Comparison of ENCODE assay signal across 18 cellular contexts in the genomic region with DNA sequence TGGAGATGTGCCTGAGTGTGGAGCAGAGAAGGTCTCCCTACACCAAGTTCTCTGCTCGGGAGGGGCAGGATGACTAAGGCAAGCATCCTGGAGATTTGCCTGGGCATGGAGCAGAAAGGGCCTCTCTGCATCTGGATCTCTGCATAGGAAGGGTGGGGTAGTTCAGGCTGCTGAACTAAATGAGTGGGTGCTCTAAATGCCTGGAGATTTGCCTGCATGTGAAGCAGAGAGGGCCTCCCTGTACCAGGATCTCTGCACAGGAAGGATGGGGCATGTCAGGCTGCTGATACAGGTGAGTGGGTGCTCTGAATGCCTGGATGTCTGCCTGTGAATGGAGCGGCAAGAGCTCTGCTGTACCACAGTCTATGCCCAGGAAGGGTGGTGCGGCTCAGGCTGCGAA.
A peak's percentile ranks its signal among the peaks of the same experiment; 100 is the strongest.
DNase-seq lines count a peak whose midpoint lies in the region; ATAC-seq and TF ChIP-seq lines count a peak whose summit lies in the region.
"Had no signal": no experiment of that assay in that cellular context is flagged by ENCODE, and none has a peak within 500 bp of the region (broad histone marks: within the 10 kb centered on the region; RNA-seq: fewer than 3 reads in every experiment).

No MANE protein-coding gene starts in this region.

- H2AK9ac ChIP-seq in IMR-90 (replicated peaks; ENCODE audit: low read depth, low read length, poor library complexity), result peak overlapping the region; percentile 86

- peak overlapping the region; percentile 91 for H3K14ac ChIP-seq in IMR-90 (replicated peaks; ENCODE audit: low read depth, low read length)

- H3K36me3 ChIP-seq in IMR-90 (ENCODE audit: control insufficient read depth, insufficient read depth, low read length) (no peaks in the 10 kb centered on the region), mammary epithelial cell (ENCODE audit: insufficient read depth, low read length) (no peaks in the 10 kb centered on the region), left ventricle myocardium inferior (no peaks in the 10 kb centered on the region)
- H3K36me3 ChIP-seq: adrenal gland, uterus had no signal

- WGBS in IMR-90 (ENCODE audit: extremely low coverage in 2 of 2, insufficient read length in 1 of 2), 2 experiments, result no CpG with 5 or more reads among the region's 4 CpGs
- 30% methylated on average over 2 of the region's 4 CpGs for WGBS in mammary epithelial cell (ENCODE audit: low coverage, missing lambda C conversion rate)

- in situ Hi-C loops in IMR-90 (cut with MboI; ENCODE audit: low sequenced_read_pairs), result no loop called here
- in situ Hi-C loops in mammary epithelial cell (cut with MboI; ENCODE audit: low sequenced_read_pairs in 2 of 2), result no loop called here

- H3K27me3 Mint-ChIP-seq in activated T-helper 2 cell treated with anti-CD3 and anti-CD28 coated beads, Interferon-gamma antibody, Interleukin-2, Interleukin-4, amounts not matched to agents 10 μg/mL and 5 μg/mL and 100 μg/mL, durations not matched to agents 14 hours and 24 hours and 36 hours (ENCODE audit: low read depth), result no peaks in the 10 kb centered on the region
- H3K27me3 Mint-ChIP-seq: activated CD4-positive, alpha-beta memory T cell treated with anti-CD3 and anti-CD28 coated beads, Interleukin-2, amount 10 ng/mL, durations not matched to agents 7 days and 5 days had no signal

- peak overlapping the region; percentile 96 for H2BK20ac ChIP-seq in IMR-90 (ENCODE audit: low read depth, low read length)

- H3K9ac ChIP-seq in IMR-90 (ENCODE audit: low read depth, low read length) (no peak overlapping the region), mammary epithelial cell (ENCODE audit: insufficient read depth, low read length) (peak overlapping the region; percentile 60)

- H3K18ac ChIP-seq in IMR-90 (ENCODE audit: low read depth, low read length), result peak overlapping the region; percentile 89

- H3K4me3 ChIP-seq in AG09309 (ENCODE audit: control insufficient read depth, low read depth, low read length) (no peak overlapping the region), IMR-90 (ENCODE audit: insufficient read depth, low read depth, low read length) (no peak overlapping the region), mammary epithelial cell (replicated peaks in 1 of 3; ENCODE audit: insufficient read depth in 1 of 3, low read depth in 2 of 3, low read length in 3 of 3) (peak overlapping the region; percentile 28 to 50 (median 40)), left ventricle myocardium inferior (no peak overlapping the region)
- H3K4me3 ChIP-seq: adrenal gland, uterus had no signal

- H3K27ac Mint-ChIP-seq in activated T-helper 2 cell treated with anti-CD3 and anti-CD28 coated beads, Interferon-gamma antibody, Interleukin-2, Interleukin-4, amounts not matched to agents 10 μg/mL and 5 μg/mL and 100 μg/mL, durations not matched to agents 14 hours and 24 hours and 36 hours, result no peak overlapping the region
- H3K27ac Mint-ChIP-seq: activated CD4-positive, alpha-beta memory T cell treated with anti-CD3 and anti-CD28 coated beads, Interleukin-2, amount 10 ng/mL, durations not matched to agents 7 days and 5 days; activated T-helper 1 cell treated with anti-CD3 and anti-CD28 coated beads, Interleukin-12 subunit alpha, Interleukin-12 subunit beta, Interleukin-2, Interleukin-4 antibody, amounts not matched to agents 30 ng/mL and 10 ng/mL and 1 ng/mL, durations not matched to agents 14 hours and 24 hours and 36 hours had no signal

- intact Hi-C loops in IMR-90 (cut with micrococcal nuclease) (no loop called here), mammary epithelial cell (cut with micrococcal nuclease) (no loop called here), left ventricle myocardium inferior (cut with micrococcal nuclease) (no loop called here)
- intact Hi-C loops in activated T-helper 2 cell treated with anti-CD3 and anti-CD28 coated beads, Interferon-gamma antibody, Interleukin-2, Interleukin-4, amounts not matched to agents 10 μg/mL and 5 μg/mL and 100 μg/mL, durations not matched to agents 14 hours and 24 hours and 36 hours (cut with micrococcal nuclease), result no loop called here

- CTCF ChIA-PET in IMR-90 (lab: Yijun Ruan, JAX), result interaction anchor here (1.3 kb wide), 1 partner anchor 17 kb away, joined by 3 read pairs; no protein-coding TSS in a partner anchor
- CTCF ChIA-PET in mammary epithelial cell (lab: Charles Lee; ENCODE audit: low non-redundant PET), result no interaction called here

- H4K8ac ChIP-seq in IMR-90 (ENCODE audit: low read depth in 2 of 2, low read length in 2 of 2), result peak overlapping the region; percentile 55 to 92; a peak in 3 of 4 replicates

- H2AFZ ChIP-seq in IMR-90 (replicated peaks; ENCODE audit: low read length, poor library complexity) (peak overlapping the region; percentile 82), mammary epithelial cell (ENCODE audit: low read depth, low read length) (peak overlapping the region; percentile 61)

- H3K56ac ChIP-seq in IMR-90 (ENCODE audit: extremely low read depth, insufficient read depth, low read length), result no peak overlapping the region

- TF ChIP-seq RAD21 in IMR-90 (IDR thresholded peaks at IDR 0.05; ENCODE audit: low read length), result no peak

- peak overlapping the region; percentile 11; the same call in 1 of the 2 replicates for H3K4me2 ChIP-seq in IMR-90 (ENCODE audit: low read depth, low read length)
- H3K4me2 ChIP-seq in mammary epithelial cell (ENCODE audit: insufficient read depth, low read depth, low read length), result peak overlapping the region; percentile 75

- peaks cover 9% of the 10 kb centered on the region for H3K9me3 Mint-ChIP-seq in activated T-helper 2 cell treated with anti-CD3 and anti-CD28 coated beads, Interferon-gamma antibody, Interleukin-2, Interleukin-4, amounts not matched to agents 10 μg/mL and 5 μg/mL and 100 μg/mL, durations not matched to agents 14 hours and 24 hours and 36 hours

- H2BK15ac ChIP-seq in IMR-90 (ENCODE audit: low read depth, low read length), result peak overlapping the region; percentile 84; the same call in 2 of the 3 replicates

- peak overlapping the region; percentile 90 for H4K5ac ChIP-seq in IMR-90 (ENCODE audit: low read depth, low read length)

- no peaks in the 10 kb centered on the region for H3K27me3 ChIP-seq in IMR-90 (ENCODE audit: control insufficient read depth, insufficient read depth, low read length)
- H3K27me3 ChIP-seq in mammary epithelial cell (ENCODE audit: insufficient read depth, low read length), result no peaks in the 10 kb centered on the region
- H3K27me3 ChIP-seq in left ventricle myocardium inferior (ENCODE audit: low read depth), result no peaks in the 10 kb centered on the region
- H3K27me3 ChIP-seq: adrenal gland, uterus had no signal

- BruUV-seq in IMR-90 (replicated peaks; lab: Mats Ljungman, UMichigan) (no TSS peak), mammary epithelial cell (replicated peaks; lab: Mats Ljungman, UMichigan) (no TSS peak)

- H3K27ac ChIP-seq in IMR-90 (ENCODE audit: insufficient read depth, low read length) (peak overlapping the region; percentile 59; the same call in 1 of the 2 replicates), mammary epithelial cell (ENCODE audit: insufficient read depth, low read depth, low read length) (peak overlapping the region; percentile 80), left ventricle myocardium inferior (replicated peaks) (no peak overlapping the region)
- H3K27ac ChIP-seq: adrenal gland, uterus had no signal

- TF ChIP-seq CTCF in AG09309 (IDR thresholded peaks at IDR 0.05; ENCODE audit: control insufficient read depth, insufficient read depth, low read depth, low read length, missing control alignments) (no peak), IMR-90 (conservative IDR thresholded peaks at IDR 0.05; ENCODE audit: low read depth, low read length) (no peak), mammary epithelial cell (conservative IDR thresholded peaks at IDR 0.05 in 1 of 2, IDR thresholded peaks at IDR 0.05 in 1 of 2; ENCODE audit: extremely low read depth in 1 of 2, insufficient read depth in 1 of 2, low read depth in 1 of 2, low read length in 2 of 2) (no peak), left ventricle myocardium inferior (IDR thresholded peaks at IDR 0.05; ENCODE audit: borderline replicate concordance) (no peak)

- peaks cover 2% of the 10 kb centered on the region; the same call in 1 of the 2 replicates for H3K9me3 ChIP-seq in IMR-90 (ENCODE audit: control insufficient read depth, insufficient read depth, low read length)
- peaks cover 6% of the 10 kb centered on the region for H3K9me3 ChIP-seq in mammary epithelial cell (replicated peaks; ENCODE audit: insufficient read depth, low read length)
- peaks cover 24% of the 10 kb centered on the region for H3K9me3 ChIP-seq in left ventricle myocardium inferior (replicated peaks)

- peak overlapping the region; percentile 97 for H2BK120ac ChIP-seq in IMR-90 (ENCODE audit: low read depth, low read length)

- H3K79me2 ChIP-seq in mammary epithelial cell (ENCODE audit: insufficient read depth, low read length), result peaks cover 38% of the 10 kb centered on the region

- H3K4me3 Mint-ChIP-seq in activated T-helper 2 cell treated with anti-CD3 and anti-CD28 coated beads, Interferon-gamma antibody, Interleukin-2, Interleukin-4, amounts not matched to agents 10 μg/mL and 5 μg/mL and 100 μg/mL, durations not matched to agents 14 hours and 24 hours and 36 hours (ENCODE audit: low read depth), result no peak overlapping the region
- H3K4me3 Mint-ChIP-seq: activated CD4-positive, alpha-beta memory T cell treated with anti-CD3 and anti-CD28 coated beads, Interleukin-2, amount 10 ng/mL, durations not matched to agents 7 days and 5 days; activated T-helper 1 cell treated with anti-CD3 and anti-CD28 coated beads, Interleukin-12 subunit alpha, Interleukin-12 subunit beta, Interleukin-2, Interleukin-4 antibody, amounts not matched to agents 30 ng/mL and 10 ng/mL and 1 ng/mL, durations not matched to agents 14 hours and 24 hours and 36 hours had no signal

- no peak for TF ChIP-seq POLR2A in IMR-90 (IDR thresholded peaks at IDR 0.05; ENCODE audit: low read depth, low read length)

- H4K91ac ChIP-seq in IMR-90 (ENCODE audit: insufficient read depth, low read depth, low read length), result peak overlapping the region; percentile 92

- peak overlapping the region; percentile 84; the same call in 1 of the 2 replicates for H3K23ac ChIP-seq in IMR-90 (ENCODE audit: low read depth, low read length)

- DNase-seq in AG09309 (ENCODE audit: low read depth), result peak; percentile 79
- DNase-seq in IMR-90, result peak; percentile 81
- DNase-seq in mammary epithelial cell, result peak; percentile 86
- peak; percentile 42 for DNase-seq in iris pigment epithelial cell (ENCODE audit: low read depth)
- DNase-seq in left ventricle myocardium inferior, result no peak
- DNase-seq in activated T-helper 2 cell treated with anti-CD3 and anti-CD28 coated beads, Interferon-gamma antibody, Interleukin-2, Interleukin-4, amounts not matched to agents 10 μg/mL and 5 μg/mL and 100 μg/mL, durations not matched to agents 14 hours and 24 hours and 36 hours (ENCODE audit: low spot score), result no peak
- DNase-seq in NCI-H1092 treated with DMSO at 0.1 percent for 48 hours (lab: John Stamatoyannopoulos, UW), result no peak
- DNase-seq: activated CD4-positive, alpha-beta memory T cell treated with anti-CD3 and anti-CD28 coated beads, Interleukin-2, amount 10 ng/mL, durations not matched to agents 7 days and 5 days; adrenal gland; hypothalamus; left colon; NCI-H2081 treated with DMSO at 0.1 percent for 48 hours; NCI-H526; small intestine; stimulated activated naive CD4-positive, alpha-beta T cell treated with Interleukin-2 at 50 U/mL for 16 hours; uterus had no signal

- H3K9me1 ChIP-seq in IMR-90 (ENCODE audit: insufficient read depth, low read length), result peaks cover 5% of the 10 kb centered on the region; the same call in 1 of the 2 replicates

- H4K20me1 ChIP-seq in IMR-90 (ENCODE audit: insufficient read depth, low read length) (no peaks in the 10 kb centered on the region), mammary epithelial cell (ENCODE audit: insufficient read depth, low read length) (no peaks in the 10 kb centered on the region)

- peak overlapping the region; percentile 93 for H2AK5ac ChIP-seq in IMR-90 (ENCODE audit: low read depth, low read length)

- no peaks in the 10 kb centered on the region for H3K36me3 Mint-ChIP-seq in activated T-helper 2 cell treated with anti-CD3 and anti-CD28 coated beads, Interferon-gamma antibody, Interleukin-2, Interleukin-4, amounts not matched to agents 10 μg/mL and 5 μg/mL and 100 μg/mL, durations not matched to agents 14 hours and 24 hours and 36 hours (ENCODE audit: low read depth)

- H2BK5ac ChIP-seq in IMR-90 (ENCODE audit: low read depth, low read length, poor library complexity, severe bottlenecking), result peak overlapping the region; percentile 96

- no peaks in the 10 kb centered on the region for H3K4me1 Mint-ChIP-seq in activated T-helper 2 cell treated with anti-CD3 and anti-CD28 coated beads, Interferon-gamma antibody, Interleukin-2, Interleukin-4, amounts not matched to agents 10 μg/mL and 5 μg/mL and 100 μg/mL, durations not matched to agents 14 hours and 24 hours and 36 hours (ENCODE audit: low read depth)
- H3K4me1 Mint-ChIP-seq: activated CD4-positive, alpha-beta memory T cell treated with anti-CD3 and anti-CD28 coated beads, Interleukin-2, amount 10 ng/mL, durations not matched to agents 7 days and 5 days had no signal

- POLR2A ChIA-PET in IMR-90 (lab: Charles Lee; ENCODE audit: unreplicated experiment), result no interaction called here

- dilution Hi-C loops in IMR-90 (cut with HindIII; ENCODE audit: low sequenced_read_pairs, unreplicated experiment), result no loop called here
- dilution Hi-C loops in mammary epithelial cell (cut with HindIII; ENCODE audit: low sequenced_read_pairs), result no loop called here

- ATAC-seq in IMR-90 (ENCODE audit: low read depth), result peak; percentile 97
- no peak for ATAC-seq in GM19035 (IDR thresholded peaks at IDR 0.05; ENCODE audit: unreplicated experiment)
- ATAC-seq: left colon had no signal

- H3K4me1 ChIP-seq in IMR-90 (ENCODE audit: control insufficient read depth, insufficient read depth, low read length) (peaks cover 10% of the 10 kb centered on the region), mammary epithelial cell (ENCODE audit: insufficient read depth, low read length) (peaks cover 20% of the 10 kb centered on the region), left ventricle myocardium inferior (no peaks in the 10 kb centered on the region)
- H3K4me1 ChIP-seq: adrenal gland, uterus had no signal

- peak overlapping the region; percentile 94 for H3K4ac ChIP-seq in IMR-90 (ENCODE audit: low read depth, low read length)

- H3K79me1 ChIP-seq in IMR-90 (ENCODE audit: low read depth in 1 of 2, low read length in 2 of 2), result no peaks in the 10 kb centered on the region

Comparison
In these comparisons a context has a peak if more than half of its experiments do, and no peak if none do; other contexts are left out.
1. DNase-seq: peak in AG09309 (single experiment), IMR-90 (single experiment), mammary epithelial cell (single experiment) and iris pigment epithelial cell (single experiment); none in left ventricle myocardium inferior (single experiment), activated T-helper 2 cell treated with anti-CD3 and anti-CD28 coated beads, Interferon-gamma antibody, Interleukin-2, Interleukin-4, amounts not matched to agents 10 μg/mL and 5 μg/mL and 100 μg/mL, durations not matched to agents 14 hours and 24 hours and 36 hours (single experiment) and NCI-H1092 treated with DMSO at 0.1 percent for 48 hours (single experiment).
2. H3K4me3 ChIP-seq: peak in mammary epithelial cell (3 of 3); none in AG09309 (single experiment), IMR-90 (single experiment) and left ventricle myocardium inferior (single experiment).